32 cellular contexts compared by ENCODE assay signal in genomic region chr6:145651988-145652387, GRCh38.
"Had no signal": no experiment of that assay in that cellular context is flagged by ENCODE, and none has a peak within 500 bp of the region (broad histone marks: within the 10 kb centered on the region; RNA-seq: fewer than 3 reads in every experiment).

No MANE protein-coding gene starts in this region.

- H3K9me3 ChIP-seq: neutrophil, prostate gland, spleen, suprapubic skin, testis, tibial artery, transverse colon, upper lobe of right lung, uterus had no signal

- H3K36me3 ChIP-seq: neutrophil, prostate gland, spleen, suprapubic skin, tibial artery, transverse colon, upper lobe of right lung, uterus had no signal

- H3K27me3 ChIP-seq: neutrophil, spleen, suprapubic skin, testis, tibial artery, transverse colon, upper lobe of right lung, uterus had no signal

- H3K9me3 Mint-ChIP-seq: naive B cell; natural killer cell treated with Interleukin-12 subunit alpha and Interleukin-12 subunit beta and Interleukin-15 and Interleukin-18, amount 100 ng/mL, for 72 hours; nephron progenitor cell; neural crest cell; stimulated activated memory B cell treated with anti-CD40 and anti-IgM and Interleukin-4, amounts not matched to agents 10 μg/mL and 1 μg/mL and 100 μg/mL, for 72 hours; stimulated activated naive CD8-positive, alpha-beta T cell treated with anti-CD3 and anti-CD28 coated beads, Interleukin-15, amount 100 ng/mL, for 72 hours; type B pancreatic cell had no signal

- H3K27ac Mint-ChIP-seq: naive B cell; naive thymus-derived CD8-positive, alpha-beta T cell; natural killer cell treated with Interleukin-12 subunit alpha and Interleukin-12 subunit beta and Interleukin-15 and Interleukin-18, amount 100 ng/mL, for 72 hours; nephron progenitor cell; stimulated activated memory B cell treated with anti-CD40 and anti-IgM and Interleukin-4, amounts not matched to agents 10 μg/mL and 1 μg/mL and 100 μg/mL, for 72 hours; stimulated activated naive CD8-positive, alpha-beta T cell treated with anti-CD3 and anti-CD28 coated beads, Interleukin-15, amount 100 ng/mL, for 72 hours; type B pancreatic cell had no signal

- H2AFZ ChIP-seq: parathyroid adenoma had no signal

- H3K4me1 Mint-ChIP-seq: neural crest cell; stimulated activated memory B cell treated with anti-CD40 and anti-IgM and Interleukin-4, amounts not matched to agents 10 μg/mL and 1 μg/mL and 100 μg/mL, for 72 hours had no signal

- H3K27ac ChIP-seq: neutrophil, parathyroid adenoma, prostate gland, skin epidermis, spleen, suprapubic skin, testis, tibial artery, transverse colon, upper lobe of right lung, uterus had no signal

- ATAC-seq: naive thymus-derived CD8-positive, alpha-beta T cell; natural killer cell treated with Interleukin-12 subunit alpha and Interleukin-12 subunit beta and Interleukin-15 and Interleukin-18, amount 100 ng/mL, for 72 hours; right cardiac atrium; sciatic nerve; stimulated activated memory B cell treated with anti-CD40 and anti-IgM and Interleukin-4, amounts not matched to agents 10 μg/mL and 1 μg/mL and 100 μg/mL, for 72 hours; stimulated activated naive CD8-positive, alpha-beta T cell treated with anti-CD3 and anti-CD28 coated beads, Interleukin-15, amount 100 ng/mL, for 72 hours; stimulated activated naive CD8-positive, alpha-beta T cell treated with anti-CD3 and anti-CD28 coated beads, Interleukin-15, Interleukin-2, amounts not matched to agents 100 U/mL and 50 U/mL, for 24 hours; upper lobe of right lung had no signal

- H3K4me3 Mint-ChIP-seq: naive B cell; naive thymus-derived CD8-positive, alpha-beta T cell; natural killer cell treated with Interleukin-12 subunit alpha and Interleukin-12 subunit beta and Interleukin-15 and Interleukin-18, amount 100 ng/mL, for 72 hours; nephron progenitor cell; neural crest cell; stimulated activated memory B cell treated with anti-CD40 and anti-IgM and Interleukin-4, amounts not matched to agents 10 μg/mL and 1 μg/mL and 100 μg/mL, for 72 hours; stimulated activated naive CD8-positive, alpha-beta T cell treated with anti-CD3 and anti-CD28 coated beads, Interleukin-15, amount 100 ng/mL, for 72 hours; type B pancreatic cell had no signal

- H3K4me2 ChIP-seq: smooth muscle cell had no signal

- H3K4me1 ChIP-seq: parathyroid adenoma, prostate gland, spleen, suprapubic skin, testis, upper lobe of right lung, uterus had no signal

- H3K27me3 Mint-ChIP-seq: naive B cell; naive thymus-derived CD8-positive, alpha-beta T cell; natural killer cell treated with Interleukin-12 subunit alpha and Interleukin-12 subunit beta and Interleukin-15 and Interleukin-18, amount 100 ng/mL, for 72 hours; stimulated activated memory B cell treated with anti-CD40 and anti-IgM and Interleukin-4, amounts not matched to agents 10 μg/mL and 1 μg/mL and 100 μg/mL, for 72 hours; stimulated activated naive CD8-positive, alpha-beta T cell treated with anti-CD3 and anti-CD28 coated beads, Interleukin-15, amount 100 ng/mL, for 72 hours; type B pancreatic cell had no signal

- H3K79me2 ChIP-seq: parathyroid adenoma had no signal

- H3K9ac ChIP-seq: parathyroid adenoma had no signal

- DNase-seq: naive B cell; naive thymus-derived CD8-positive, alpha-beta T cell; nephron progenitor cell; nucleus accumbens; posterior cingulate gyrus; right cardiac atrium; spleen; stimulated activated CD4-positive, alpha-beta T cell treated with anti-CD3 and anti-CD28 coated beads, Interleukin-12 subunit alpha, Interleukin-12 subunit beta, amount 100 ng/mL, for 4 hours; stimulated activated CD4-positive, alpha-beta T cell treated with anti-CD3 and anti-CD28 coated beads, Interleukin-1b, Interleukin-23, amount 100 ng/mL, for 48 hours; stimulated activated CD4-positive, alpha-beta T cell treated with anti-CD3 and anti-CD28 coated beads, Interleukin-4, amount 100 ng/mL, for 1 hour; stimulated activated CD4-positive, alpha-beta T cell treated with anti-CD3 and anti-CD28 coated beads, Interleukin-4, amount 100 ng/mL, for 4 hours; stimulated activated CD8-positive, alpha-beta memory T cell treated with anti-CD3 and anti-CD28 coated beads, Interleukin-4, amount 100 ng/mL, for 48 hours; stimulated activated naive CD4-positive, alpha-beta T cell; stimulated activated naive CD8-positive, alpha-beta T cell treated with anti-CD3 and anti-CD28 coated beads, Interleukin-15, amount 100 ng/mL, for 72 hours; stimulated activated naive CD8-positive, alpha-beta T cell treated with anti-CD3 and anti-CD28 coated beads, Interleukin-15, Interleukin-2, amounts not matched to agents 100 U/mL and 50 U/mL, for 24 hours; substantia nigra; testis; tibial artery; transverse colon; upper lobe of right lung; uterus had no signal

- H3K36me3 Mint-ChIP-seq: natural killer cell treated with Interleukin-12 subunit alpha and Interleukin-12 subunit beta and Interleukin-15 and Interleukin-18, amount 100 ng/mL, for 72 hours; type B pancreatic cell had no signal

- H3K4me3 ChIP-seq: prostate gland, skin epidermis, smooth muscle cell, spleen, suprapubic skin, testis, tibial artery, transverse colon, upper lobe of right lung, uterus had no signal
